21 cellular contexts compared by ENCODE assay signal in genomic region chr19:17326595-17326966, GRCh38. TPM values are rescaled to one million over a fixed set of nuclear protein-coding genes. Genes with fewer than 3 reads are reported as not detected.
A peak's percentile ranks its signal among the peaks of the same experiment; 100 is the strongest.
DNase-seq lines count a peak whose midpoint lies in the region; ATAC-seq and TF ChIP-seq lines count a peak whose summit lies in the region.
"Had no signal": no experiment of that assay in that cellular context is flagged by ENCODE, and none has a peak within 500 bp of the region (broad histone marks: within the 10 kb centered on the region; RNA-seq: fewer than 3 reads in every experiment).

No MANE protein-coding gene starts in this region.

- H2AFZ ChIP-seq in neural progenitor cell (replicated peaks): no peak overlapping the region

- no peak overlapping the region for H3K9ac ChIP-seq in neural progenitor cell

- peaks cover 50% of the 10 kb centered on the region for H3F3A ChIP-seq in neural progenitor cell (ENCODE audit: low read depth)

- H3K27me3 Mint-ChIP-seq in CD4-positive, alpha-beta memory T cell: no peaks in the 10 kb centered on the region
- no peaks in the 10 kb centered on the region for H3K27me3 Mint-ChIP-seq in neural progenitor cell (ENCODE audit: insufficient read depth, low read depth)
- peaks cover 9 to 10% of the 10 kb centered on the region in 2 donors for H3K27me3 Mint-ChIP-seq in stimulated activated naive B cell treated with anti-CD40 and anti-IgM and Interleukin-4, amounts not matched to agents 10 μg/mL and 1 μg/mL and 100 μg/mL, for 72 hours

- H3K36me3 ChIP-seq in CD4-positive, alpha-beta memory T cell (ENCODE audit: insufficient read depth, low read length): no peaks in the 10 kb centered on the region
- H3K36me3 ChIP-seq in RWPE2 (ENCODE audit: low read depth) (0 out of 2 replicates have a peak, but pooled peaks cover 5% of the 10 kb centered on the region), neural progenitor cell (no peaks in the 10 kb centered on the region)

- H3K36me3 Mint-ChIP-seq in CD4-positive, alpha-beta memory T cell: peaks cover 5 to 6% of the 10 kb centered on the region in 2 donors
- H3K36me3 Mint-ChIP-seq in neural progenitor cell: peaks cover 10% of the 10 kb centered on the region
- H3K36me3 Mint-ChIP-seq in stimulated activated naive B cell treated with anti-CD40 and anti-IgM and Interleukin-4, amounts not matched to agents 10 μg/mL and 1 μg/mL and 100 μg/mL, for 72 hours: peaks cover 8 to 13% of the 10 kb centered on the region in 2 donors

- H3K27ac Mint-ChIP-seq in CD4-positive, alpha-beta memory T cell: peak overlapping the region in 2 of 7 donors; percentile 23 to 46
- no peak overlapping the region for H3K27ac Mint-ChIP-seq in neural progenitor cell
- no peak overlapping the region for H3K27ac Mint-ChIP-seq in stimulated activated naive B cell treated with anti-CD40 and anti-IgM and Interleukin-4, amounts not matched to agents 10 μg/mL and 1 μg/mL and 100 μg/mL, for 72 hours
- H3K27ac Mint-ChIP-seq: activated CD4-positive, alpha-beta memory T cell treated with anti-CD3 and anti-CD28 coated beads, Interleukin-2, amount 10 ng/mL, durations not matched to agents 7 days and 5 days; activated naive CD4-positive, alpha-beta T cell treated with anti-CD3 and anti-CD28 coated beads for 36 hours; nephron had no signal

- H3K4me3 ChIP-seq in CD4-positive, alpha-beta memory T cell (ENCODE audit: low read length in 2 of 2): no peak overlapping the region
- H3K4me3 ChIP-seq in RWPE2 (ENCODE audit: severe bottlenecking): no peak overlapping the region
- H3K4me3 ChIP-seq in epithelial cell of esophagus (ENCODE audit: low read length): no peak overlapping the region
- H3K4me3 ChIP-seq in neural progenitor cell: no peak overlapping the region
- H3K4me3 ChIP-seq: heart right ventricle, smooth muscle cell had no signal

- peaks cover 11% of the 10 kb centered on the region for H3K4me1 ChIP-seq in CD4-positive, alpha-beta memory T cell (ENCODE audit: insufficient read depth, low read length)
- H3K4me1 ChIP-seq in RWPE2 (ENCODE audit: insufficient read depth, poor library complexity, severe bottlenecking) (peaks cover 13% of the 10 kb centered on the region), neural progenitor cell (peaks cover 18% of the 10 kb centered on the region)

- peaks cover 6% of the 10 kb centered on the region for H4K20me1 ChIP-seq in neural progenitor cell (ENCODE audit: low read depth)

- H3K9me3 Mint-ChIP-seq in CD4-positive, alpha-beta memory T cell: no peaks in the 10 kb centered on the region
- no peaks in the 10 kb centered on the region for H3K9me3 Mint-ChIP-seq in neural progenitor cell
- no peaks in the 10 kb centered on the region for H3K9me3 Mint-ChIP-seq in stimulated activated naive B cell treated with anti-CD40 and anti-IgM and Interleukin-4, amounts not matched to agents 10 μg/mL and 1 μg/mL and 100 μg/mL, for 72 hours
- H3K9me3 Mint-ChIP-seq: activated CD4-positive, alpha-beta memory T cell treated with anti-CD3 and anti-CD28 coated beads, Interleukin-2, amount 10 ng/mL, durations not matched to agents 7 days and 5 days; activated naive CD4-positive, alpha-beta T cell treated with anti-CD3 and anti-CD28 coated beads for 36 hours; nephron had no signal

- no peaks in the 10 kb centered on the region for H3K27me3 ChIP-seq in CD4-positive, alpha-beta memory T cell (ENCODE audit: insufficient read depth, low read length)
- H3K27me3 ChIP-seq in RWPE2 (ENCODE audit: insufficient read depth, poor library complexity, severe bottlenecking): no peaks in the 10 kb centered on the region
- H3K27me3 ChIP-seq in neural progenitor cell: peaks cover 17% of the 10 kb centered on the region

- TF ChIP-seq CTCF in RWPE2 (IDR thresholded peaks at IDR 0.05; ENCODE audit: poor library complexity, severe bottlenecking) (no peak), epithelial cell of esophagus (IDR thresholded peaks at IDR 0.05; ENCODE audit: insufficient read depth, low read depth, low read length, missing control alignments) (no peak), neural progenitor cell (IDR thresholded peaks at IDR 0.05) (no peak)

- DNase-seq in CD4-positive, alpha-beta memory T cell: no peak
- no peak for DNase-seq in RWPE2 (ENCODE audit: low spot score)
- DNase-seq in epithelial cell of esophagus (ENCODE audit: low read depth): peak; percentile 67
- DNase-seq in neural progenitor cell (ENCODE audit: low spot score): peak; percentile 56
- DNase-seq in stimulated activated naive B cell treated with anti-CD40 and anti-IgM and Interleukin-4, amounts not matched to agents 10 μg/mL and 1 μg/mL and 100 μg/mL, for 72 hours: no peak
- DNase-seq in AG08396 (ENCODE audit: low spot score): no peak
- DNase-seq in stimulated activated naive CD4-positive, alpha-beta T cell treated with Interleukin-2 at 50 U/mL for 16 hours (lab: John Stamatoyannopoulos, UW): no peak
- no peak for DNase-seq in OCI-M1 (lab: John Stamatoyannopoulos, UW)
- DNase-seq: activated CD4-positive, alpha-beta memory T cell treated with anti-CD3 and anti-CD28 coated beads, Interleukin-2, amount 10 ng/mL, durations not matched to agents 7 days and 5 days; activated naive CD4-positive, alpha-beta T cell treated with anti-CD3 and anti-CD28 coated beads for 36 hours; DMS79; heart right ventricle; NCI-H1105 treated with DMSO at 0.1 percent for 48 hours; NCI-H2107; NCI-H524 treated with DMSO at 0.1 percent for 48 hours; SHP77 treated with DMSO at 0.1 percent for 48 hours; stimulated activated CD4-positive, alpha-beta T cell treated with anti-CD3 and anti-CD28 coated beads, Interleukin-4, amount 100 ng/mL, for 4 hours; T-helper 2 cell; WERI-Rb-1 had no signal

- CTCF ChIA-PET in CD4-positive, alpha-beta memory T cell (lab: Charles Lee; ENCODE audit: partially characterized antibody): interaction anchor here (0.7 kb wide), 1 partner anchor 20 kb away, joined by 5 read pairs; no protein-coding TSS in a partner anchor

- peak; percentile 53 for ATAC-seq in RWPE2 (ENCODE audit: low read depth)
- ATAC-seq in stimulated activated naive B cell treated with anti-CD40 and anti-IgM and Interleukin-4, amounts not matched to agents 10 μg/mL and 1 μg/mL and 100 μg/mL, for 72 hours (replicated peaks): no peak

- H3K79me2 ChIP-seq in neural progenitor cell (ENCODE audit: low read depth): no peaks in the 10 kb centered on the region

- H3K27ac ChIP-seq in CD4-positive, alpha-beta memory T cell (ENCODE audit: low read depth, low read length): no peak overlapping the region
- H3K27ac ChIP-seq in RWPE2 (ENCODE audit: poor library complexity, severe bottlenecking) (peak overlapping the region; percentile 52), neural progenitor cell (no peak overlapping the region)
- H3K27ac ChIP-seq: heart right ventricle, WERI-Rb-1 had no signal

- no peaks in the 10 kb centered on the region for H3K9me3 ChIP-seq in CD4-positive, alpha-beta memory T cell (ENCODE audit: control insufficient read depth in 1 of 2, low read length in 2 of 2)
- H3K9me3 ChIP-seq in RWPE2 (ENCODE audit: severe bottlenecking): no peaks in the 10 kb centered on the region
- no peaks in the 10 kb centered on the region for H3K9me3 ChIP-seq in neural progenitor cell (ENCODE audit: low read depth)
- H3K9me3 ChIP-seq: heart right ventricle had no signal

- peak overlapping the region; percentile 12 for H3K4me2 ChIP-seq in neural progenitor cell
- H3K4me2 ChIP-seq: smooth muscle cell had no signal

- peak overlapping the region in 5 of 8 donors; percentile 4 to 73 (median 61) for H3K4me3 Mint-ChIP-seq in CD4-positive, alpha-beta memory T cell
- no peak overlapping the region for H3K4me3 Mint-ChIP-seq in neural progenitor cell
- H3K4me3 Mint-ChIP-seq in stimulated activated naive B cell treated with anti-CD40 and anti-IgM and Interleukin-4, amounts not matched to agents 10 μg/mL and 1 μg/mL and 100 μg/mL, for 72 hours: no peak overlapping the region
- H3K4me3 Mint-ChIP-seq: activated CD4-positive, alpha-beta memory T cell treated with anti-CD3 and anti-CD28 coated beads, Interleukin-2, amount 10 ng/mL, durations not matched to agents 7 days and 5 days had no signal

- H3K4me1 Mint-ChIP-seq in CD4-positive, alpha-beta memory T cell: peaks cover 2 to 23% (median 12%) of the 10 kb centered on the region in 4 donors
- H3K4me1 Mint-ChIP-seq in neural progenitor cell: peaks cover 8% of the 10 kb centered on the region
- peaks cover 12 to 34% of the 10 kb centered on the region in 2 donors for H3K4me1 Mint-ChIP-seq in stimulated activated naive B cell treated with anti-CD40 and anti-IgM and Interleukin-4, amounts not matched to agents 10 μg/mL and 1 μg/mL and 100 μg/mL, for 72 hours

- POLR2A ChIA-PET in CD4-positive, alpha-beta memory T cell (lab: Charles Lee; ENCODE audit: partially characterized antibody): interaction anchor here (0.9 to 3.7 kb wide), 4 partner anchors 9 to 72 kb away, joined by 3 to 10 read pairs (median 3); partner anchors contain the start of gene DDA1

- intact Hi-C loops in CD4-positive, alpha-beta memory T cell (cut with micrococcal nuclease): no loop called here

RNA-seq across cellular contexts. Expression of gene ANO8, which starts 8.1 kb away (rescaled TPM):
- total RNA-seq in CD4-positive, alpha-beta memory T cell: 10 to 100 TPM; 17.7 to 21.5 TPM
- under 1 TPM in 1 of 2 donors, not detected in 1; 0.11 TPM for polyA plus RNA-seq in CD4-positive, alpha-beta memory T cell
- 11.4 and 25.0 TPM in 2 replicates for total RNA-seq in neural progenitor cell (ENCODE audit: low replicate concordance)

RNA-seq across cellular contexts. Expression of gene GTPBP3, which starts 10.8 kb away (rescaled TPM):
- total RNA-seq in CD4-positive, alpha-beta memory T cell: 10 to 100 TPM; 53.7 to 58.4 TPM
- polyA plus RNA-seq in CD4-positive, alpha-beta memory T cell: 10 to 100 TPM in 1 of 2 donors, 1 to 10 TPM in 1; 6.4 to 12.7 TPM
- total RNA-seq in neural progenitor cell (ENCODE audit: low replicate concordance): 13.2 and 47.6 TPM in 2 replicates

RNA-seq across cellular contexts. Expression of gene DDA1, which starts 17.2 kb away (rescaled TPM):
- total RNA-seq in CD4-positive, alpha-beta memory T cell: 10 to 100 TPM; 36.4 to 42.6 TPM
- 10 to 100 TPM; 31.6 to 42.6 TPM for polyA plus RNA-seq in CD4-positive, alpha-beta memory T cell
- 21.9 and 27.7 TPM in 2 replicates for total RNA-seq in neural progenitor cell (ENCODE audit: low replicate concordance)

RNA-seq across cellular contexts. Expression of gene MRPL34, which starts 20.9 kb away (rescaled TPM):
- total RNA-seq in CD4-positive, alpha-beta memory T cell: 10 to 100 TPM; 69.4 to 74.1 TPM
- polyA plus RNA-seq in CD4-positive, alpha-beta memory T cell: 100 to 1,000 TPM; 231 to 250 TPM
- total RNA-seq in neural progenitor cell (ENCODE audit: low replicate concordance): 25.9 and 38.8 TPM in 2 replicates

RNA-seq across cellular contexts. Expression of gene ABHD8, which starts 23.4 kb away (rescaled TPM):
- 10 to 100 TPM in 1 of 2 experiments, 1 to 10 TPM in 1; 9.3 to 10.1 TPM for total RNA-seq in CD4-positive, alpha-beta memory T cell
- polyA plus RNA-seq in CD4-positive, alpha-beta memory T cell: 1 to 10 TPM; 6.0 to 7.9 TPM
- 4.6 and 13.3 TPM in 2 replicates for total RNA-seq in neural progenitor cell (ENCODE audit: low replicate concordance)

Comparison
In these comparisons a context has a peak if more than half of its experiments do, and no peak if none do; other contexts are left out.
1. DNase-seq: peak in epithelial cell of esophagus (single experiment) and neural progenitor cell (single experiment); none in CD4-positive, alpha-beta memory T cell (0 of 5), RWPE2 (single experiment), stimulated activated naive B cell treated with anti-CD40 and anti-IgM and Interleukin-4, amounts not matched to agents 10 μg/mL and 1 μg/mL and 100 μg/mL, for 72 hours (single experiment), AG08396 (single experiment), stimulated activated naive CD4-positive, alpha-beta T cell treated with Interleukin-2 at 50 U/mL for 16 hours (single experiment) and OCI-M1 (single experiment).
2. H3K4me3 Mint-ChIP-seq: peak in CD4-positive, alpha-beta memory T cell (5 of 8); none in neural progenitor cell (single experiment) and stimulated activated naive B cell treated with anti-CD40 and anti-IgM and Interleukin-4, amounts not matched to agents 10 μg/mL and 1 μg/mL and 100 μg/mL, for 72 hours (0 of 2).